13 cellular contexts compared by ENCODE assay signal in the genomic region with DNA sequence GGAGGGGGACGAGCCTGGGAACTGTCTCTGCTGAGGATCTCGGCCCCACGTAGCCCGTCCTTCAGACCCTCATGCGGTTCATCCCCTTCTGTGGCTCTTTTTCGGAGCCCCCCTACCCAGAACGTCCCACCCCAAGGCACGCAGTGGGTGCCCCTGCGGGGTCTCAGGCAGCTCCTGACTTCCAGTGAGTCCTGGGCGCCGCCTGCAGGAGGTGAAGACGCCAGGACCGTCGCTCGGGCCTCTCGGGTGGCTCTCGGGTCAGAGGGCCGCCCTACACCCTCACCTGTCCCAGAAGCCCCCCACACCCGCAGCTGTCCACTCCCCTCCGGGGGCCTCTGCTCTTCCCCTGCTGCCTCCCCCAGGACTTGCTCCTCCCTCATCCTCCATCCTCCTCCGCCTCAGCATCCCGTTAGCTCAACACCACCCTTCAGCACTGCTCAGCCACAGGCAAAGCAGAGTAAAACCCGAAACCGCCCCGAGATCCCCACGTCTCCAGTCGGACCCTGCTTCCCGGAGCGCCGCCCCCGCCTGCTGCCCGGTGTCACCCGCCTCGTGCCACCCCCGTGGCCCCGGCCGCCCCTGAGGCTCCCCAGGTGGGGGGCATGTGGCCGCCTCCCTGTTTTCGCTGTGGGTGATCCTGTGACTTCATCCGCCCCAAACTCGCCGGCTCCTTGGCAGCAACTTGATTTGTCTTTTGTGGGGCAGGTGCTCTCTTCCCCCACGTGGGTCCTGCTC. TPM values are rescaled to one million over a fixed set of nuclear protein-coding genes. Genes with fewer than 3 reads are reported as not detected.
A peak's percentile ranks its signal among the peaks of the same experiment; 100 is the strongest.
DNase-seq lines count a peak whose midpoint lies in the region; ATAC-seq and TF ChIP-seq lines count a peak whose summit lies in the region.
"Had no signal": no experiment of that assay in that cellular context is flagged by ENCODE, and none has a peak within 500 bp of the region (broad histone marks: within the 10 kb centered on the region; RNA-seq: fewer than 3 reads in every experiment).

No MANE protein-coding gene starts in this region.

- DNase-seq in HFFc6 = no peak
- peak in 1 of 2 experiments; percentile 14 for DNase-seq in mesothelial cell of epicardium (ENCODE audit: low spot score in 2 of 2, unreplicated experiment in 2 of 2)
- peak; percentile 63 for DNase-seq in spleen
- DNase-seq in T-helper 9 cell = no peak
- DNase-seq in effector CD8-positive, alpha-beta T cell (lab: John Stamatoyannopoulos, UW) = no peak
- no peak for DNase-seq in NCI-H1048 (lab: John Stamatoyannopoulos, UW)
- DNase-seq: NCI-H226, PC-3 had no signal

- H3K4me1 Mint-ChIP-seq in HFFc6 (ENCODE audit: low read depth) (peaks cover 23% of the 10 kb centered on the region), mesothelial cell of epicardium (peaks cover 27% of the 10 kb centered on the region)
- H3K4me1 Mint-ChIP-seq: stimulated activated memory B cell treated with anti-CD40 and anti-IgM and Interleukin-4, amounts not matched to agents 10 μg/mL and 1 μg/mL and 100 μg/mL, for 72 hours had no signal

- H3K27me3 ChIP-seq in spleen (replicated peaks in 1 of 7) = no peaks in the 10 kb centered on the region
- H3K27me3 ChIP-seq: adrenal gland had no signal

- 0 out of 2 replicates have a peak, but pooled peaks have one; percentile 6 for TF ChIP-seq CTCF in HFFc6 (IDR thresholded peaks at IDR 0.05)
- TF ChIP-seq CTCF in mesothelial cell of epicardium (IDR thresholded peaks at IDR 0.05; ENCODE audit: unreplicated experiment) = no peak
- no peak for TF ChIP-seq CTCF in spleen (IDR thresholded peaks at IDR 0.05 in 8 of 11, conservative IDR thresholded peaks at IDR 0.05 in 3 of 11)

- no peaks in the 10 kb centered on the region for H3K36me3 ChIP-seq in spleen
- H3K36me3 ChIP-seq: adrenal gland had no signal

- H3K36me3 Mint-ChIP-seq in HFFc6 (ENCODE audit: low read depth) (peaks cover 13% of the 10 kb centered on the region), mesothelial cell of epicardium (peaks cover 10% of the 10 kb centered on the region)
- H3K36me3 Mint-ChIP-seq: natural killer cell treated with Interleukin-12 subunit alpha and Interleukin-12 subunit beta and Interleukin-15 and Interleukin-18, amount 100 ng/mL, for 72 hours; stimulated activated memory B cell treated with anti-CD40 and anti-IgM and Interleukin-4, amounts not matched to agents 10 μg/mL and 1 μg/mL and 100 μg/mL, for 72 hours had no signal

- H3K4me1 ChIP-seq in spleen = peaks cover 4 to 46% (median 24%) of the 10 kb centered on the region in 6 donors

- H3K9me3 Mint-ChIP-seq in HFFc6 (peaks cover 10% of the 10 kb centered on the region; the same call in 1 of the 2 replicates), mesothelial cell of epicardium (peaks cover 7% of the 10 kb centered on the region)
- H3K9me3 Mint-ChIP-seq: natural killer cell treated with Interleukin-12 subunit alpha and Interleukin-12 subunit beta and Interleukin-15 and Interleukin-18, amount 100 ng/mL, for 72 hours; stimulated activated memory B cell treated with anti-CD40 and anti-IgM and Interleukin-4, amounts not matched to agents 10 μg/mL and 1 μg/mL and 100 μg/mL, for 72 hours had no signal

- H3K27ac Mint-ChIP-seq in HFFc6 = no peak overlapping the region
- H3K27ac Mint-ChIP-seq in mesothelial cell of epicardium = peak overlapping the region; percentile 61
- H3K27ac Mint-ChIP-seq: natural killer cell treated with Interleukin-12 subunit alpha and Interleukin-12 subunit beta and Interleukin-15 and Interleukin-18, amount 100 ng/mL, for 72 hours; stimulated activated memory B cell treated with anti-CD40 and anti-IgM and Interleukin-4, amounts not matched to agents 10 μg/mL and 1 μg/mL and 100 μg/mL, for 72 hours had no signal

- 76 to 86% (median 83%) methylated on average over 42 to 43 of the region's 43 CpGs for WGBS in spleen, 5 donors

- no peak overlapping the region for H3K4me3 ChIP-seq in spleen
- H3K4me3 ChIP-seq: adrenal gland had no signal

- H3K27ac ChIP-seq in cingulate gyrus (ENCODE audit: low read depth, low read length) = peak overlapping the region; percentile 47
- H3K27ac ChIP-seq in spleen = peak overlapping the region in 7 of 8 donors; percentile 53 to 83 (median 79)

- intact Hi-C loops in spleen (cut with DNase I; ENCODE audit: low total_unique reads) = no loop called here

- TF ChIP-seq POLR2A in spleen (IDR thresholded peaks at IDR 0.05) = no peak

- no peaks in the 10 kb centered on the region for H3K9me3 ChIP-seq in spleen
- H3K9me3 ChIP-seq: adrenal gland had no signal

- ATAC-seq in GM18907 (IDR thresholded peaks at IDR 0.05; ENCODE audit: unreplicated experiment) = no peak
- ATAC-seq: PC-3; stimulated activated memory B cell treated with anti-CD40 and anti-IgM and Interleukin-4, amounts not matched to agents 10 μg/mL and 1 μg/mL and 100 μg/mL, for 72 hours had no signal

- H3K27me3 Mint-ChIP-seq in HFFc6 (ENCODE audit: insufficient read depth) = no peaks in the 10 kb centered on the region; the same call in 1 of the 2 replicates
- no peaks in the 10 kb centered on the region for H3K27me3 Mint-ChIP-seq in mesothelial cell of epicardium (ENCODE audit: low read depth)
- H3K27me3 Mint-ChIP-seq: natural killer cell treated with Interleukin-12 subunit alpha and Interleukin-12 subunit beta and Interleukin-15 and Interleukin-18, amount 100 ng/mL, for 72 hours had no signal

- no peak overlapping the region for H3K4me3 Mint-ChIP-seq in HFFc6
- H3K4me3 Mint-ChIP-seq in mesothelial cell of epicardium = no peak overlapping the region
- H3K4me3 Mint-ChIP-seq: natural killer cell treated with Interleukin-12 subunit alpha and Interleukin-12 subunit beta and Interleukin-15 and Interleukin-18, amount 100 ng/mL, for 72 hours; stimulated activated memory B cell treated with anti-CD40 and anti-IgM and Interleukin-4, amounts not matched to agents 10 μg/mL and 1 μg/mL and 100 μg/mL, for 72 hours had no signal

RNA-seq across cellular contexts. Expression of gene POFUT2, which starts 13.3 kb away (rescaled TPM):
- total RNA-seq in HFFc6 (2021; fragmentation: NEBNext Ultra II Directional; extraction: Animal tissue kit (Norgen Biotek cat#: 25700)) = 100 to 1,000 TPM in 1 of 6 experiments, 10 to 100 TPM in 5; 78.2 to 112 (median 80.3) TPM
- 62.5 to 64.7 TPM (median 63.4 TPM) in 3 replicates for total RNA-seq in mesothelial cell of epicardium
- 10 to 100 TPM; 24.1 to 37.0 (median 28.8) TPM for total RNA-seq in spleen
- polyA plus RNA-seq in spleen = 10 to 100 TPM; 10.5 to 23.2 (median 19.3) TPM
